ENCODE assay signal across 15 cellular contexts in the genomic region with DNA sequence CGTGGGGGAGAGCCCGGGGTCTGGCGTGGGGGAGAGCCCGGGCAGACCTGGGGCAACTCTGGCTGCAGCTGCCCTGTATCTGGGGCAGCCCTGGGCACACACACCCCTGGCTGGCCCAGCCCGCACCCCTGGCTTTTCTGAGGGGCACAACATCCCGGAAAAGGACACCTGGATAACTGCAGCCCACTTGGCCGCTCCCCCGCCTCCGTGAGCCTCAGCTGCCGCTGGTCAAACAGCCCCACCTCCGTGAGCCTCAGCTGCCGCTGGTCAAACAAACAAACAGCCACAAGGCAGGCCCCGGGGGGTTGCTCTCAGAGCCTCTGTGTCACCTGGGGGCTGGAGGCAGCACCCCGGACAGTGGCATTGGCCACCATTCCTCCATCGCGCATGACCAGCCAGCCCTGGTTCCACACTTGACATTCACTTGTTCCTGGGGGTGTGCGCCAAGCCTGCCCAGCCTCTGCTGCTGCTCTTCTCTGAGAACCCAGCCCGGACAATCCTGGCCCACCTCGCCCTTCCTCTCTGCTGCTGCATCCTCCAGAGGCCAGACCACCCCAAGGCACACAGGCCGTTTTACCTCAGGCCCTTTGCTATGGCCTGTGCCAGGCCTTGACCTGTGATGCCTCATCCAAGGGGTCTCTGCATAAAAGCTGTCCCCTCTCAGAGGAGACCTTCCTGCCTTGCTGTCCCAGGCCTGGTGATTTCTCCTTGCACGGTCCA. TPM values are rescaled to one million over a fixed set of nuclear protein-coding genes. Genes with fewer than 3 reads are reported as not detected.
A peak's percentile ranks its signal among the peaks of the same experiment; 100 is the strongest.
DNase-seq lines count a peak whose midpoint lies in the region; ATAC-seq, FAIRE-seq and TF ChIP-seq lines count a peak whose summit lies in the region.
"Had no signal": no experiment of that assay in that cellular context is flagged by ENCODE, and none has a peak within 500 bp of the region (broad histone marks: within the 10 kb centered on the region; RNA-seq: fewer than 3 reads in every experiment).

No MANE protein-coding gene starts in this region.

- H3K9me3 ChIP-seq in heart right ventricle (no peaks in the 10 kb centered on the region), astrocyte (ENCODE audit: insufficient read depth, low read depth, low read length) (no peaks in the 10 kb centered on the region), lower lobe of right lung (no peaks in the 10 kb centered on the region), upper lobe of right lung (no peaks in the 10 kb centered on the region)

- peaks cover 27 to 99% (median 86%) of the 10 kb centered on the region in 9 donors for H3K4me1 ChIP-seq in heart right ventricle
- peaks cover 41% of the 10 kb centered on the region for H3K4me1 ChIP-seq in astrocyte (ENCODE audit: insufficient read depth, low read length)
- peaks cover 72% of the 10 kb centered on the region for H3K4me1 ChIP-seq in lower lobe of right lung
- peaks cover 71% of the 10 kb centered on the region for H3K4me1 ChIP-seq in upper lobe of right lung

- DNase-seq in left ventricle myocardium superior (peak; percentile 32), heart right ventricle (no peak), astrocyte (ENCODE audit: low read depth) (no peak), lower lobe of right lung (peak; percentile 43), upper lobe of right lung (no peak), pons (ENCODE audit: low spot score) (no peak)
- DNase-seq in activated T-cell treated with anti-CD3 and anti-CD28 coated beads, Interleukin-2, amount 50 U/mL, for 24 hours: no peak
- no peak for DNase-seq in activated naive CD4-positive, alpha-beta T cell treated with anti-CD3 and anti-CD28 coated beads, Interleukin-2, amount 50 U/mL, for 72 hours (ENCODE audit: low spot score in 2 of 2)
- DNase-seq: activated CD4-positive, alpha-beta T cell treated with anti-CD3 and anti-CD28 coated beads for 4 hours; activated T-cell treated with anti-CD3 and anti-CD28 coated beads, Interleukin-2, amount 50 U/mL, for 72 hours; foreskin melanocyte; NCI-H526 treated with DMSO at 0.1 percent for 48 hours; stimulated activated naive B cell treated with anti-CD40 and anti-IgM and Interleukin-4, amounts not matched to agents 10 μg/mL and 1 μg/mL and 100 μg/mL, for 72 hours; SW 1271 had no signal

- peak overlapping the region in 4 of 10 donors; percentile 1 to 57 (median 25) for H3K27ac ChIP-seq in heart right ventricle
- H3K27ac ChIP-seq in astrocyte (ENCODE audit: low read depth, low read length): no peak overlapping the region
- H3K27ac ChIP-seq in lower lobe of right lung: no peak overlapping the region
- no peak overlapping the region for H3K27ac ChIP-seq in upper lobe of right lung

- FAIRE-seq in astrocyte (lab: Jason Lieb, UNC): no peak
- FAIRE-seq: GM19239 had no signal

- TF ChIP-seq CTCF in heart right ventricle (IDR thresholded peaks at IDR 0.05) (no peak), astrocyte (IDR thresholded peaks at IDR 0.05; ENCODE audit: insufficient read depth, low read depth, low read length) (no peak), lower lobe of right lung (IDR thresholded peaks at IDR 0.05) (no peak), upper lobe of right lung (IDR thresholded peaks at IDR 0.05) (no peak)

- no peak for ATAC-seq in left ventricle myocardium superior
- ATAC-seq in heart right ventricle: no peak
- no peak for ATAC-seq in lower lobe of right lung
- ATAC-seq in upper lobe of right lung: no peak
- ATAC-seq in activated naive CD4-positive, alpha-beta T cell treated with anti-CD3 and anti-CD28 coated beads, Interleukin-2, amount 50 U/mL, for 72 hours: no peak
- ATAC-seq: activated T-cell treated with anti-CD3 and anti-CD28 coated beads, Interleukin-2, amount 50 U/mL, for 72 hours; stimulated activated naive B cell treated with anti-CD40 and anti-IgM and Interleukin-4, amounts not matched to agents 10 μg/mL and 1 μg/mL and 100 μg/mL, for 72 hours had no signal

- peaks cover 2% of the 10 kb centered on the region for H3K27me3 Mint-ChIP-seq in astrocyte (ENCODE audit: low read depth, unreplicated experiment)
- no peaks in the 10 kb centered on the region for H3K27me3 Mint-ChIP-seq in activated T-cell treated with anti-CD3 and anti-CD28 coated beads, Interleukin-2, amount 50 U/mL, for 24 hours
- H3K27me3 Mint-ChIP-seq: stimulated activated naive B cell treated with anti-CD40 and anti-IgM and Interleukin-4, amounts not matched to agents 10 μg/mL and 1 μg/mL and 100 μg/mL, for 72 hours had no signal

- peaks cover 2% of the 10 kb centered on the region for H3K36me3 Mint-ChIP-seq in astrocyte (ENCODE audit: low read depth, unreplicated experiment)
- peaks cover 3% of the 10 kb centered on the region for H3K36me3 Mint-ChIP-seq in activated T-cell treated with anti-CD3 and anti-CD28 coated beads, Interleukin-2, amount 50 U/mL, for 24 hours (ENCODE audit: low read depth)
- H3K36me3 Mint-ChIP-seq in activated naive CD4-positive, alpha-beta T cell treated with anti-CD3 and anti-CD28 coated beads, Interleukin-2, amount 50 U/mL, for 72 hours: no peaks in the 10 kb centered on the region

- no peak overlapping the region for H3K4me3 ChIP-seq in heart right ventricle
- no peak overlapping the region for H3K4me3 ChIP-seq in astrocyte (ENCODE audit: insufficient read depth, low read depth, low read length)
- no peak overlapping the region for H3K4me3 ChIP-seq in lower lobe of right lung
- H3K4me3 ChIP-seq in upper lobe of right lung: no peak overlapping the region

- H3K4me3 Mint-ChIP-seq in astrocyte (ENCODE audit: unreplicated experiment): no peak overlapping the region
- H3K4me3 Mint-ChIP-seq in activated T-cell treated with anti-CD3 and anti-CD28 coated beads, Interleukin-2, amount 50 U/mL, for 24 hours: no peak overlapping the region
- H3K4me3 Mint-ChIP-seq: activated T-cell treated with anti-CD3 and anti-CD28 coated beads, Interleukin-2, amount 50 U/mL, for 72 hours; stimulated activated naive B cell treated with anti-CD40 and anti-IgM and Interleukin-4, amounts not matched to agents 10 μg/mL and 1 μg/mL and 100 μg/mL, for 72 hours had no signal

- peak overlapping the region; percentile 46 for H3K4me2 ChIP-seq in astrocyte (ENCODE audit: low read length)

- H3K4me1 Mint-ChIP-seq in astrocyte (ENCODE audit: low read depth, unreplicated experiment): peaks cover 9% of the 10 kb centered on the region
- H3K4me1 Mint-ChIP-seq in activated T-cell treated with anti-CD3 and anti-CD28 coated beads, Interleukin-2, amount 50 U/mL, for 24 hours (ENCODE audit: low read depth): no peaks in the 10 kb centered on the region

- H4K20me1 ChIP-seq in astrocyte (ENCODE audit: insufficient read depth, low read length): peaks cover 85% of the 10 kb centered on the region

- intact Hi-C loops in left ventricle myocardium superior (cut with micrococcal nuclease) (no loop called here), heart right ventricle (cut with DNase I) (loop anchor here in 1 of 10 donors (10.0 kb wide), 1 partner anchor 961 kb away; no protein-coding TSS in a partner anchor), lower lobe of right lung (cut with DNase I) (no loop called here), upper lobe of right lung (cut with DNase I) (no loop called here)

- H3K27ac Mint-ChIP-seq in astrocyte (ENCODE audit: unreplicated experiment): no peak overlapping the region
- H3K27ac Mint-ChIP-seq in activated T-cell treated with anti-CD3 and anti-CD28 coated beads, Interleukin-2, amount 50 U/mL, for 24 hours: no peak overlapping the region
- peak overlapping the region in 1 of 2 donors; percentile 50 for H3K27ac Mint-ChIP-seq in activated naive CD4-positive, alpha-beta T cell treated with anti-CD3 and anti-CD28 coated beads, Interleukin-2, amount 50 U/mL, for 72 hours
- H3K27ac Mint-ChIP-seq: activated T-cell treated with anti-CD3 and anti-CD28 coated beads, Interleukin-2, amount 50 U/mL, for 72 hours; stimulated activated naive B cell treated with anti-CD40 and anti-IgM and Interleukin-4, amounts not matched to agents 10 μg/mL and 1 μg/mL and 100 μg/mL, for 72 hours had no signal

- no peaks in the 10 kb centered on the region for H3K79me2 ChIP-seq in astrocyte (ENCODE audit: insufficient read depth, low read length)

- peaks cover 0 to 3% (median 0%) of the 10 kb centered on the region in 9 donors for H3K36me3 ChIP-seq in heart right ventricle
- no peaks in the 10 kb centered on the region for H3K36me3 ChIP-seq in astrocyte (ENCODE audit: insufficient read depth, low read length)
- H3K36me3 ChIP-seq in lower lobe of right lung: no peaks in the 10 kb centered on the region
- H3K36me3 ChIP-seq in upper lobe of right lung: no peaks in the 10 kb centered on the region

- H3K27me3 ChIP-seq in heart right ventricle (no peaks in the 10 kb centered on the region), astrocyte (ENCODE audit: insufficient read depth, low read length) (no peaks in the 10 kb centered on the region), lower lobe of right lung (ENCODE audit: low read depth) (no peaks in the 10 kb centered on the region), upper lobe of right lung (no peaks in the 10 kb centered on the region)

- no peak overlapping the region for H2AFZ ChIP-seq in astrocyte (ENCODE audit: low read depth, low read length)

- H3K9ac ChIP-seq in astrocyte (ENCODE audit: low read length): no peak overlapping the region

- H3K9me3 Mint-ChIP-seq in astrocyte (ENCODE audit: unreplicated experiment): no peaks in the 10 kb centered on the region
- no peaks in the 10 kb centered on the region for H3K9me3 Mint-ChIP-seq in activated T-cell treated with anti-CD3 and anti-CD28 coated beads, Interleukin-2, amount 50 U/mL, for 24 hours
- no peaks in the 10 kb centered on the region for H3K9me3 Mint-ChIP-seq in activated naive CD4-positive, alpha-beta T cell treated with anti-CD3 and anti-CD28 coated beads, Interleukin-2, amount 50 U/mL, for 72 hours
- H3K9me3 Mint-ChIP-seq: activated T-cell treated with anti-CD3 and anti-CD28 coated beads, Interleukin-2, amount 50 U/mL, for 72 hours; stimulated activated naive B cell treated with anti-CD40 and anti-IgM and Interleukin-4, amounts not matched to agents 10 μg/mL and 1 μg/mL and 100 μg/mL, for 72 hours had no signal

- WGBS in heart right ventricle, 2 donors: 82 to 86% methylated on average over 20 to 21 of the region's 21 CpGs

RNA-seq across cellular contexts. Expression of a gene that starts 19.9 kb away (rescaled TPM):
- total RNA-seq in left ventricle myocardium superior: 17.0 TPM
- total RNA-seq in heart right ventricle: 10 to 100 TPM; 10.4 to 19.4 (median 13.4) TPM
- 10 to 100 TPM; 15.0 to 22.2 TPM for polyA plus RNA-seq in heart right ventricle
- total RNA-seq in astrocyte: 31.7 and 34.0 TPM in 2 replicates
- 29.6 TPM for total RNA-seq in lower lobe of right lung
- 32.3 TPM for total RNA-seq in upper lobe of right lung
- 10 to 100 TPM; 20.3 to 28.8 TPM for total RNA-seq in activated naive CD4-positive, alpha-beta T cell treated with anti-CD3 and anti-CD28 coated beads, Interleukin-2, amount 50 U/mL, for 72 hours

Comparison
In these comparisons a context has a peak if more than half of its experiments do, and no peak if none do; other contexts are left out.
1. DNase-seq: peak in left ventricle myocardium superior (single experiment) and lower lobe of right lung (single experiment); none in heart right ventricle (0 of 2), astrocyte (single experiment), activated T-cell treated with anti-CD3 and anti-CD28 coated beads, Interleukin-2, amount 50 U/mL, for 24 hours (single experiment), upper lobe of right lung (single experiment), activated naive CD4-positive, alpha-beta T cell treated with anti-CD3 and anti-CD28 coated beads, Interleukin-2, amount 50 U/mL, for 72 hours (0 of 2) and pons (single experiment).